10 cellular contexts compared by ENCODE assay signal in the genomic region with DNA sequence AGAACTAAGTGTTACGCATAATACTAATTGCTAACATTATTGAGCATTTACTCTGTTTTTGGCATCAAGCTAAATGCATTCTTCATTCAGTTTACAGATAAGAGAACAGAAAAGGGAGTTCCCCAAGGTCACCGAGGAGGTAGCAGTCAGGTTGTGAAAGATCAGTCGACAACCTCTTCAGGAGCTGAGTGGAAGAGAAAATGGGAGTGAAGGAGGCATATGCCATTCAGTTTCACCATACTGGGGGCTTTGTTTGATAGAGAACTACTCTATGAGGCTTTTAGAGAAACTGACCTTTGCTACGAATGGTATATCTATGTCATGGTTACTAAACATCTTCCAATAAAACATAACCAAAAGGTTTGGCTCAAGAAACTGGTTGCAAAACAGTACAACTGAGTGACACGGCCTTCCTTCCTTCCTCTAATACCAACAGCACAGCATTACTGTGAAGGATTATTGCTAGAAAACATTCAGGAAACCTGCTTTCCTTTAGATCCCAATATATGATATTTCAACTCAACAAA.
A peak's percentile ranks its signal among the peaks of the same experiment; 100 is the strongest.
DNase-seq lines count a peak whose midpoint lies in the region; ATAC-seq and TF ChIP-seq lines count a peak whose summit lies in the region.
"Had no signal": no experiment of that assay in that cellular context is flagged by ENCODE, and none has a peak within 500 bp of the region (broad histone marks: within the 10 kb centered on the region; RNA-seq: fewer than 3 reads in every experiment).

No MANE protein-coding gene starts in this region.

- no peaks in the 10 kb centered on the region for H3K27me3 Mint-ChIP-seq in activated naive CD8-positive, alpha-beta T cell treated with anti-CD3 and anti-CD28 coated beads, Interleukin-2, amount 50 U/mL, for 24 hours

- H3K9me3 Mint-ChIP-seq in activated naive CD8-positive, alpha-beta T cell treated with anti-CD3 and anti-CD28 coated beads, Interleukin-2, amount 50 U/mL, for 24 hours = no peaks in the 10 kb centered on the region

- peaks cover 97% of the 10 kb centered on the region for H3K79me2 ChIP-seq in Loucy (ENCODE audit: insufficient read depth, low read length)
- H3K79me2 ChIP-seq in OCI-LY7 (ENCODE audit: insufficient read depth, low read depth, low read length) = no peaks in the 10 kb centered on the region

- peaks cover 32% of the 10 kb centered on the region for H4K20me1 ChIP-seq in Loucy (ENCODE audit: insufficient read depth, low read length, poor library complexity, severe bottlenecking)
- no peaks in the 10 kb centered on the region for H4K20me1 ChIP-seq in OCI-LY7 (ENCODE audit: insufficient read depth, low read length)

- intact Hi-C loops in OCI-LY7 (cut with micrococcal nuclease; ENCODE audit: unreplicated experiment) = no loop called here

- DNase-seq in activated naive CD8-positive, alpha-beta T cell treated with anti-CD3 and anti-CD28 coated beads, Interleukin-2, amount 50 U/mL, for 24 hours = no peak
- DNase-seq in right atrium auricular region (ENCODE audit: low spot score) (no peak), NAMALWA (ENCODE audit: low spot score) (no peak), OCI-LY7 (ENCODE audit: low spot score) (no peak), NCI-H748 treated with DMSO at 0.1 percent for 48 hours (lab: John Stamatoyannopoulos, UW) (no peak), globus pallidus (ENCODE audit: low spot score) (no peak)
- DNase-seq: EL, NCI-H1105 had no signal

- H3K9ac ChIP-seq in Loucy (ENCODE audit: low read depth, low read length, poor library complexity, severe bottlenecking) = peak overlapping the region; percentile 5

- POLR2A ChIA-PET in OCI-LY7 (lab: Charles Lee) = interaction anchor here (0.9 to 2.9 kb wide), 3 partner anchors 12 to 22 kb away, joined by 3 to 7 read pairs (median 4); no protein-coding TSS in a partner anchor

- H3K9me2 ChIP-seq in Loucy (replicated peaks; ENCODE audit: low read depth, low read length) (no peaks in the 10 kb centered on the region), OCI-LY7 (ENCODE audit: insufficient read depth, low read length) (no peaks in the 10 kb centered on the region)

- H2AFZ ChIP-seq in Loucy (ENCODE audit: low read length) = no peak overlapping the region
- no peak overlapping the region for H2AFZ ChIP-seq in OCI-LY7 (ENCODE audit: low read length)

- H3K4me1 Mint-ChIP-seq in activated naive CD8-positive, alpha-beta T cell treated with anti-CD3 and anti-CD28 coated beads, Interleukin-2, amount 50 U/mL, for 24 hours = peaks cover 81% of the 10 kb centered on the region

- TF ChIP-seq CTCF in Loucy (conservative IDR thresholded peaks at IDR 0.05; ENCODE audit: low read length) = no peak
- no peak for TF ChIP-seq CTCF in right atrium auricular region (IDR thresholded peaks at IDR 0.05)
- no peak for TF ChIP-seq CTCF in OCI-LY7 (conservative IDR thresholded peaks at IDR 0.05; ENCODE audit: low read length)

- H3K36me3 ChIP-seq in Loucy (ENCODE audit: insufficient read depth, low read length) (0 out of 2 replicates have a peak, but pooled peaks cover 9% of the 10 kb centered on the region), right atrium auricular region (no peaks in the 10 kb centered on the region), OCI-LY7 (ENCODE audit: insufficient read depth, low read length) (no peaks in the 10 kb centered on the region)

- peak overlapping the region; percentile 5 for H3K4me2 ChIP-seq in Loucy (ENCODE audit: low read depth, low read length, poor library complexity, severe bottlenecking)
- no peak overlapping the region for H3K4me2 ChIP-seq in OCI-LY7 (ENCODE audit: low read length)

- no TSS peak for BruUV-seq in OCI-LY7 (replicated peaks; lab: Mats Ljungman, UMichigan)

- H3F3A ChIP-seq in Loucy (ENCODE audit: low read depth) = no peaks in the 10 kb centered on the region

- peak overlapping the region; percentile 57 to 68 for H3K27ac ChIP-seq in right atrium auricular region
- H3K27ac ChIP-seq in skin epidermis = peak overlapping the region in 17 of 21 experiments; percentile 6 to 87 (median 55)
- no peak overlapping the region for H3K27ac ChIP-seq in OCI-LY7 (ENCODE audit: low read depth, low read length, poor library complexity, severe bottlenecking)

- no peaks in the 10 kb centered on the region for H3K9me3 ChIP-seq in Loucy (ENCODE audit: insufficient read depth, low read depth, low read length)
- H3K9me3 ChIP-seq in right atrium auricular region = no peaks in the 10 kb centered on the region
- H3K9me3 ChIP-seq in OCI-LY7 (ENCODE audit: low read length) = no peaks in the 10 kb centered on the region

- CTCF ChIA-PET in OCI-LY7 (lab: Charles Lee; ENCODE audit: unreplicated experiment) = no interaction called here

- ATAC-seq in activated naive CD8-positive, alpha-beta T cell treated with anti-CD3 and anti-CD28 coated beads, Interleukin-2, amount 50 U/mL, for 24 hours = peak; percentile 50

- no peak overlapping the region for H3K4me3 Mint-ChIP-seq in activated naive CD8-positive, alpha-beta T cell treated with anti-CD3 and anti-CD28 coated beads, Interleukin-2, amount 50 U/mL, for 24 hours

- H3K27ac Mint-ChIP-seq in activated naive CD8-positive, alpha-beta T cell treated with anti-CD3 and anti-CD28 coated beads, Interleukin-2, amount 50 U/mL, for 24 hours = peak overlapping the region; percentile 7

- peaks cover 52% of the 10 kb centered on the region for H3K4me1 ChIP-seq in Loucy (ENCODE audit: insufficient read depth, low read length, poor library complexity, severe bottlenecking)
- peaks cover 0 to 94% of the 10 kb centered on the region in 2 donors for H3K4me1 ChIP-seq in right atrium auricular region
- H3K4me1 ChIP-seq in OCI-LY7 (ENCODE audit: insufficient read depth, low read length, poor library complexity, severe bottlenecking) = peaks cover 12% of the 10 kb centered on the region

- H3K36me3 Mint-ChIP-seq in activated naive CD8-positive, alpha-beta T cell treated with anti-CD3 and anti-CD28 coated beads, Interleukin-2, amount 50 U/mL, for 24 hours (ENCODE audit: low read depth) = peaks cover 5% of the 10 kb centered on the region

- no peaks in the 10 kb centered on the region for H3K27me3 ChIP-seq in Loucy (ENCODE audit: insufficient read depth, low read length, poor library complexity, severe bottlenecking)
- no peaks in the 10 kb centered on the region for H3K27me3 ChIP-seq in right atrium auricular region

- H3K4me3 ChIP-seq in Loucy (ENCODE audit: low read length, poor library complexity, severe bottlenecking) (no peak overlapping the region), right atrium auricular region (no peak overlapping the region), skin epidermis (no peak overlapping the region), OCI-LY7 (ENCODE audit: low read depth, low read length, poor library complexity, severe bottlenecking) (no peak overlapping the region)
